Comparison of ENCODE assay signal across 21 cellular contexts in the genomic region with DNA sequence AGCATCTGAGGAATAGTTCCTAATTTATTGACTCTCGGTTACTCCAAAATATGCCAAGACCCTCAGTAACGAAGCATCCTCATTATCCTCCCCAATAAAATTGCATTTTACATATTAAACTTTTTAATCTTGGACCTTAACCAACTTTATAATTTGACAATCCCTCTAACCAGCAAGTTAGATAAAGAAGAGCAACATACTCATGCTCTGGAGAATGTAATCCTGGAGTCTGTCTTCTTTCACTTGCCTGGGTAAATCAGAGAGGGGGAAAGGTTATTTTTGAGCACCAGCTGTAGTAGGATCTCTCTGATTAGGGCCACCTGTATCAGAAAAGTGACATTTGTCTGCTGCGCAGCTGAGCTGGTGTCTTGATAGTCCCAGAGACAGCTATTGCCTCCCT. TPM values are rescaled to one million over a fixed set of nuclear protein-coding genes. Genes with fewer than 3 reads are reported as not detected.
A peak's percentile ranks its signal among the peaks of the same experiment; 100 is the strongest.
DNase-seq lines count a peak whose midpoint lies in the region; ATAC-seq and TF ChIP-seq lines count a peak whose summit lies in the region.
"Had no signal": no experiment of that assay in that cellular context is flagged by ENCODE, and none has a peak within 500 bp of the region (broad histone marks: within the 10 kb centered on the region; RNA-seq: fewer than 3 reads in every experiment).

No MANE protein-coding gene starts in this region.

- H3K9me2 ChIP-seq in SK-N-SH: no peaks in the 10 kb centered on the region

- H3K23ac ChIP-seq in mesendoderm (ENCODE audit: low read length): no peak overlapping the region

- no peak for DNase-seq in SK-N-SH
- DNase-seq in mesendoderm: no peak
- no peak for DNase-seq in NCI-H2029 (lab: John Stamatoyannopoulos, UW)
- no peak for DNase-seq in HT-29 (ENCODE audit: low spot score)
- DNase-seq in NCI-H1048 (lab: John Stamatoyannopoulos, UW): no peak
- DNase-seq: 8988T; ACHN; AML-193; BE2C; Calu3; CD4-positive, alpha-beta T cell; CD8-positive, alpha-beta memory T cell; DMS53; DMS79 treated with DMSO at 0.1 percent for 48 hours; GF-D8; HCEC 1CT had no signal

- peak in 1 of 2 experiments; percentile 92; a peak in 2 of 4 replicates for TF ChIP-seq EP300 in SK-N-SH (IDR thresholded peaks at IDR 0.05; ENCODE audit: borderline replicate concordance in 1 of 2, low read depth in 1 of 2, low read length in 1 of 2)

- no peaks in the 10 kb centered on the region for H4K20me1 ChIP-seq in SK-N-SH (ENCODE audit: insufficient read depth)
- H4K20me1 ChIP-seq: BLaER1 treated with 17β-estradiol and CSF1 and Interleukin-3, amounts not matched to agents 10 nM and 100 nM had no signal

- no peak overlapping the region for H3K4me3 Mint-ChIP-seq in activated T-helper 17 cell treated with anti-CD3 and anti-CD28 coated beads, Interleukin-2, amount 50 U/mL, for 72 hours
- H3K4me3 Mint-ChIP-seq: CD4-positive, alpha-beta T cell; CD8-positive, alpha-beta memory T cell; GM23338 had no signal

- H3K27ac ChIP-seq in SK-N-SH (ENCODE audit: low read depth in 2 of 2, low read length in 1 of 2): peak overlapping the region in 1 of 2 experiments; percentile 99; a peak in 2 of 4 replicates
- H3K27ac ChIP-seq in mesendoderm (ENCODE audit: low read depth, low read length): peak overlapping the region; percentile 78
- H3K27ac ChIP-seq: A549; BLaER1 treated with 17β-estradiol and CSF1 and Interleukin-3, amounts not matched to agents 10 nM and 100 nM had no signal

- no peak overlapping the region for H2AK5ac ChIP-seq in mesendoderm (ENCODE audit: low read length)

- no peaks in the 10 kb centered on the region for H3K79me2 ChIP-seq in SK-N-SH (ENCODE audit: insufficient read depth)
- no peaks in the 10 kb centered on the region for H3K79me2 ChIP-seq in mesendoderm (ENCODE audit: control insufficient read depth, insufficient read depth, low read length)

- H3K4me2 ChIP-seq in SK-N-SH (no peak overlapping the region), mesendoderm (ENCODE audit: low read length) (no peak overlapping the region)
- H3K4me2 ChIP-seq: A549; BLaER1 treated with 17β-estradiol and CSF1 and Interleukin-3, amounts not matched to agents 10 nM and 100 nM; GM23338 had no signal

- H3K18ac ChIP-seq in mesendoderm (ENCODE audit: low read length): peak overlapping the region; percentile 94

- no peak; the same call in 1 of the 2 replicates for TF ChIP-seq RAD21 in SK-N-SH (IDR thresholded peaks at IDR 0.05; ENCODE audit: low read length)

- 90% methylated on average over 3 of the region's 3 CpGs for WGBS in SK-N-SH (ENCODE audit: low lambda C conversion rate)
- WGBS in mesendoderm (ENCODE audit: extremely low coverage, insufficient coverage, low lambda C conversion rate): no CpG with 5 or more reads among the region's 3 CpGs

- H4K5ac ChIP-seq in mesendoderm (ENCODE audit: low read length): no peak overlapping the region

- no peaks in the 10 kb centered on the region for H3K9me3 Mint-ChIP-seq in activated T-helper 17 cell treated with anti-CD3 and anti-CD28 coated beads, Interleukin-2, amount 50 U/mL, for 72 hours
- H3K9me3 Mint-ChIP-seq: CD4-positive, alpha-beta T cell; CD8-positive, alpha-beta memory T cell had no signal

- ATAC-seq in activated T-helper 17 cell treated with anti-CD3 and anti-CD28 coated beads, Interleukin-2, amount 50 U/mL, for 72 hours (replicated peaks): no peak
- ATAC-seq: GM23338 had no signal

- no peaks in the 10 kb centered on the region for H3K4me1 Mint-ChIP-seq in activated T-helper 17 cell treated with anti-CD3 and anti-CD28 coated beads, Interleukin-2, amount 50 U/mL, for 72 hours
- H3K4me1 Mint-ChIP-seq: CD14-positive monocyte had no signal

- CTCF ChIA-PET in SK-N-SH (lab: Yijun Ruan, JAX): interaction anchor here (1.0 to 4.6 kb wide), 5 partner anchors 12 to 381 kb away, joined by 3 to 30 read pairs (median 5); no protein-coding TSS in a partner anchor

- no peak overlapping the region for H3K9ac ChIP-seq in SK-N-SH
- H3K9ac ChIP-seq in mesendoderm (ENCODE audit: low read length): peak overlapping the region; percentile 19
- H3K9ac ChIP-seq: BLaER1 treated with 17β-estradiol and CSF1 and Interleukin-3, amounts not matched to agents 10 nM and 100 nM had no signal

- H3K4ac ChIP-seq in mesendoderm (ENCODE audit: low read depth, low read length): peak overlapping the region; percentile 85

- H3K9me3 ChIP-seq in SK-N-SH: no peaks in the 10 kb centered on the region
- H3K9me3 ChIP-seq: A549, BE2C had no signal

- peak overlapping the region; percentile 74 for H3K56ac ChIP-seq in mesendoderm (ENCODE audit: low read length)

- TF ChIP-seq CTCF in SK-N-SH (IDR thresholded peaks at IDR 0.05): no peak

- H2BK5ac ChIP-seq in mesendoderm (ENCODE audit: low read length): peak overlapping the region; percentile 69

- peak overlapping the region; percentile 97 for H2BK120ac ChIP-seq in mesendoderm (ENCODE audit: low read depth, low read length)

- peak overlapping the region; percentile 8 for H3K27ac Mint-ChIP-seq in activated T-helper 17 cell treated with anti-CD3 and anti-CD28 coated beads, Interleukin-2, amount 50 U/mL, for 72 hours
- H3K27ac Mint-ChIP-seq: CD14-positive monocyte; CD4-positive, alpha-beta T cell; CD8-positive, alpha-beta memory T cell; GM23338 had no signal

- peaks cover 5 to 48% of the 10 kb centered on the region in 2 experiments for H3K4me1 ChIP-seq in SK-N-SH (ENCODE audit: control insufficient read depth in 1 of 2, insufficient read depth in 2 of 2, low read depth in 1 of 2, low read length in 1 of 2)
- H3K4me1 ChIP-seq in mesendoderm (ENCODE audit: control insufficient read depth, low read depth, low read length): peaks cover 9% of the 10 kb centered on the region
- H3K4me1 ChIP-seq: A549; BLaER1 treated with 17β-estradiol and CSF1 and Interleukin-3, amounts not matched to agents 10 nM and 100 nM had no signal

- H3K79me1 ChIP-seq in mesendoderm (ENCODE audit: low read length): no peaks in the 10 kb centered on the region

- H2BK15ac ChIP-seq in mesendoderm (replicated peaks; ENCODE audit: low read depth): peak overlapping the region; percentile 65

- no peak overlapping the region for H3K4me3 ChIP-seq in SK-N-SH (ENCODE audit: low read depth in 2 of 2, low read length in 1 of 2)
- H3K4me3 ChIP-seq in mesendoderm (ENCODE audit: low read length): no peak overlapping the region
- H3K4me3 ChIP-seq: A549; BLaER1 treated with 17β-estradiol and CSF1 and Interleukin-3, amounts not matched to agents 10 nM and 100 nM; GM23338 had no signal

- peaks cover 3% of the 10 kb centered on the region for H3F3A ChIP-seq in SK-N-SH (replicated peaks; ENCODE audit: insufficient read depth)

- no peak overlapping the region for H4K8ac ChIP-seq in mesendoderm (ENCODE audit: low read depth, low read length)

- no peaks in the 10 kb centered on the region for H3K36me3 Mint-ChIP-seq in activated T-helper 17 cell treated with anti-CD3 and anti-CD28 coated beads, Interleukin-2, amount 50 U/mL, for 72 hours (ENCODE audit: low read depth)
- H3K36me3 Mint-ChIP-seq: CD14-positive monocyte; CD8-positive, alpha-beta memory T cell had no signal

- POLR2A ChIA-PET in SK-N-SH (lab: Yijun Ruan, JAX): interaction anchor here (1.1 to 2.3 kb wide), 2 partner anchors 17 to 157 kb away, joined by 4 to 8 read pairs; partner anchors contain the start of gene SPRY4

- H2AFZ ChIP-seq in SK-N-SH (ENCODE audit: low read depth): no peak overlapping the region
- H2AFZ ChIP-seq: GM23338 had no signal

- H3K36me3 ChIP-seq in SK-N-SH (replicated peaks in 1 of 2; ENCODE audit: control insufficient read depth in 1 of 2, insufficient read depth in 2 of 2, low read length in 1 of 2) (no peaks in the 10 kb centered on the region), mesendoderm (ENCODE audit: control insufficient read depth, insufficient read depth, low read length) (no peaks in the 10 kb centered on the region)
- H3K36me3 ChIP-seq: BE2C; BLaER1 treated with 17β-estradiol and CSF1 and Interleukin-3, amounts not matched to agents 10 nM and 100 nM had no signal

- H3K27me3 ChIP-seq in SK-N-SH (ENCODE audit: insufficient read depth) (no peaks in the 10 kb centered on the region), mesendoderm (ENCODE audit: insufficient read depth, low read length, poor library complexity) (no peaks in the 10 kb centered on the region)
- H3K27me3 ChIP-seq: BE2C; BLaER1 treated with 17β-estradiol and CSF1 and Interleukin-3, amounts not matched to agents 10 nM and 100 nM had no signal

- no peaks in the 10 kb centered on the region for H3K27me3 Mint-ChIP-seq in activated T-helper 17 cell treated with anti-CD3 and anti-CD28 coated beads, Interleukin-2, amount 50 U/mL, for 72 hours
- H3K27me3 Mint-ChIP-seq: CD4-positive, alpha-beta T cell; CD8-positive, alpha-beta memory T cell had no signal

TF ChIP-seq in SK-N-SH, 30 proteins besides CTCF, POLR2A, EP300 and RAD21 (continues in another document):
- no peak for TF ChIP-seq NRF1 (IDR thresholded peaks at IDR 0.05; ENCODE audit: low read depth, low read length)
- TF ChIP-seq POLR2AphosphoS5 (IDR thresholded peaks at IDR 0.05; ENCODE audit: low read depth, low read length): peak; percentile 39; the same call in 1 of the 2 replicates
- peak; percentile 63 for TF ChIP-seq CHD2 (IDR thresholded peaks at IDR 0.05; ENCODE audit: low read length, partially characterized antibody)
- TF ChIP-seq JUND (IDR thresholded peaks at IDR 0.05): no peak
- TF ChIP-seq YY1 (IDR thresholded peaks at IDR 0.05; ENCODE audit: low read depth): no peak
- TF ChIP-seq TCF12 (IDR thresholded peaks at IDR 0.05): peak; percentile 69
- TF ChIP-seq GATA2 (CRISPR knock-in tag; IDR thresholded peaks at IDR 0.05): peak; percentile 26; the same call in 1 of the 2 replicates

RNA-seq across cellular contexts. Expression of gene NDFIP1, which starts 59.8 kb away (rescaled TPM):
- polyA plus RNA-seq in SK-N-SH (2012; rRNA removed): 25.5 and 40.0 TPM in 2 replicates
- polyA plus RNA-seq in SK-N-SH (2012; cell fraction: cytosol; rRNA removed): 41.1 and 41.8 TPM in 2 replicates
- polyA plus RNA-seq in SK-N-SH (2012; cell fraction: nucleus; rRNA removed): 25.1 and 27.1 TPM in 2 replicates
- 100 to 1,000 TPM in 1 of 2 donors, 10 to 100 TPM in 1; 35.0 to 101 TPM for total RNA-seq in activated T-helper 17 cell treated with anti-CD3 and anti-CD28 coated beads, Interleukin-2, amount 50 U/mL, for 72 hours
- 20.2 TPM for polyA plus RNA-seq in mesendoderm (2013, experiment 1 of 2)
- 19.9 TPM for polyA plus RNA-seq in mesendoderm (2013, experiment 2 of 2)
- total RNA-seq in HT-29 (2014; rRNA removed; shearing (Covaris generic)): 23.4 and 26.8 TPM in 2 replicates
